In the genomic region with DNA sequence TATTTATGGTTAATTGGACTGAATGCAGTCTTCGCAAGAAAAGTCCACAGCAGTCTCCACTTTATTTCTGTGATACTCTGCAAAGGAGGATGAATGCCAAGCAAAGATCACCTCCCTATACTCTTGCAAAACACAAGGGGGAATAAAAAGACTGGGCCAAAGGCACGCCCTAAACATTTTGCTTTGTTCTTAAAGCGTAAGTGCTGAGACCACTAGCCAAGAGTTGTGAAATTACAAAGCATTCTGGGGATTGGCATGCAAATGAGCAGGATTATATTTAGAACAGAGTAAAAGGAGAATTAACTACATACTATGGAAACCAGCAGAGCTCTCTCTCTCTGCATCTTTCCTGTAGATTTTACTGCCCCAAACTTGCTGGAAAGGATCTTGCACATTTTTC, we compare ENCODE assay signal across 9 cellular contexts. TPM values are rescaled to one million over a fixed set of nuclear protein-coding genes. Genes with fewer than 3 reads are reported as not detected.
DNase-seq lines count a peak whose midpoint lies in the region; TF ChIP-seq lines count a peak whose summit lies in the region.
"Had no signal": no experiment of that assay in that cellular context is flagged by ENCODE, and none has a peak within 500 bp of the region (broad histone marks: within the 10 kb centered on the region; RNA-seq: fewer than 3 reads in every experiment).

No MANE protein-coding gene starts in this region.

- CTCF ChIA-PET in activated naive CD4-positive, alpha-beta T cell treated with anti-CD3 and anti-CD28 coated beads for 36 hours (lab: Charles Lee), result interaction anchor here (1.4 kb wide), 1 partner anchor 27 kb away, joined by 3 read pairs; no protein-coding TSS in a partner anchor

- H3K4me1 Mint-ChIP-seq in activated naive CD4-positive, alpha-beta T cell treated with anti-CD3 and anti-CD28 coated beads, Interleukin-2, amount 50 U/mL, for 24 hours, result peaks cover 11% of the 10 kb centered on the region
- H3K4me1 Mint-ChIP-seq in activated naive CD4-positive, alpha-beta T cell treated with anti-CD3 and anti-CD28 coated beads for 36 hours (ENCODE audit: low read depth), result peaks cover 8% of the 10 kb centered on the region
- peaks cover 7% of the 10 kb centered on the region for H3K4me1 Mint-ChIP-seq in activated T-cell treated with anti-CD3 and anti-CD28 coated beads, Interleukin-2, amount 50 U/mL, for 24 hours (ENCODE audit: low read depth)

- peak overlapping the region; percentile 77 for H3K4me3 ChIP-seq in left ventricle myocardium inferior
- peak overlapping the region; percentile 63 to 96 for H3K4me3 ChIP-seq in uterus

- H3K9me3 Mint-ChIP-seq in activated naive CD4-positive, alpha-beta T cell treated with anti-CD3 and anti-CD28 coated beads, Interleukin-2, amount 50 U/mL, for 24 hours, result no peaks in the 10 kb centered on the region
- H3K9me3 Mint-ChIP-seq in activated naive CD4-positive, alpha-beta T cell treated with anti-CD3 and anti-CD28 coated beads for 36 hours, result no peaks in the 10 kb centered on the region
- H3K9me3 Mint-ChIP-seq in activated T-cell treated with anti-CD3 and anti-CD28 coated beads, Interleukin-2, amount 50 U/mL, for 24 hours, result no peaks in the 10 kb centered on the region
- H3K9me3 Mint-ChIP-seq: CD8-positive, alpha-beta T cell had no signal

- peak overlapping the region; percentile 86 for H3K27ac ChIP-seq in left ventricle myocardium inferior (replicated peaks)
- H3K27ac ChIP-seq in uterus, result peak overlapping the region; percentile 94 to 97

- no peak for TF ChIP-seq POLR2A in uterus (IDR thresholded peaks at IDR 0.05)

- TF ChIP-seq CTCF in left ventricle myocardium inferior (IDR thresholded peaks at IDR 0.05; ENCODE audit: borderline replicate concordance) (no peak), uterus (IDR thresholded peaks at IDR 0.05) (no peak)

- peaks cover 21% of the 10 kb centered on the region for H3K27me3 ChIP-seq in left ventricle myocardium inferior (ENCODE audit: low read depth)
- H3K27me3 ChIP-seq in uterus, result no peaks in the 10 kb centered on the region

- H3K27ac Mint-ChIP-seq in activated naive CD4-positive, alpha-beta T cell treated with anti-CD3 and anti-CD28 coated beads, Interleukin-2, amount 50 U/mL, for 24 hours, result no peak overlapping the region
- H3K27ac Mint-ChIP-seq in activated naive CD4-positive, alpha-beta T cell treated with anti-CD3 and anti-CD28 coated beads for 36 hours, result no peak overlapping the region
- no peak overlapping the region for H3K27ac Mint-ChIP-seq in activated T-cell treated with anti-CD3 and anti-CD28 coated beads, Interleukin-2, amount 50 U/mL, for 24 hours
- H3K27ac Mint-ChIP-seq: CD8-positive, alpha-beta T cell had no signal

- intact Hi-C loops in activated naive CD4-positive, alpha-beta T cell treated with anti-CD3 and anti-CD28 coated beads for 36 hours (cut with micrococcal nuclease), result no loop called here
- intact Hi-C loops in left ventricle myocardium inferior (cut with micrococcal nuclease), result loop anchor here (5.0 kb wide), 1 partner anchor 97 kb away; no protein-coding TSS in a partner anchor
- intact Hi-C loops in uterus (cut with DNase I; ENCODE audit: low total_unique reads), result loop anchor here (10.0 kb wide), 1 partner anchor 49 kb away; no protein-coding TSS in a partner anchor

- no peak for DNase-seq in activated naive CD4-positive, alpha-beta T cell treated with anti-CD3 and anti-CD28 coated beads for 36 hours
- DNase-seq in NOMO-1 (lab: John Stamatoyannopoulos, UW; ENCODE audit: unreplicated experiment in 2 of 2) (peak; percentile 86 to 87), left ventricle myocardium inferior (no peak), uterus (peak; percentile 62 to 86), NCI-H2196 treated with DMSO at 0.1 percent for 48 hours (lab: John Stamatoyannopoulos, UW; ENCODE audit: unreplicated experiment) (no peak), occipital lobe (lab: John Stamatoyannopoulos, UW) (no peak)
- no peak for DNase-seq in activated T-cell treated with anti-CD3 and anti-CD28 coated beads, Interleukin-2, amount 50 U/mL, for 24 hours
- DNase-seq: CD8-positive, alpha-beta T cell had no signal

- H3K4me3 Mint-ChIP-seq in activated naive CD4-positive, alpha-beta T cell treated with anti-CD3 and anti-CD28 coated beads, Interleukin-2, amount 50 U/mL, for 24 hours, result peak overlapping the region; percentile 69
- H3K4me3 Mint-ChIP-seq in activated naive CD4-positive, alpha-beta T cell treated with anti-CD3 and anti-CD28 coated beads for 36 hours, result no peak overlapping the region
- H3K4me3 Mint-ChIP-seq in activated T-cell treated with anti-CD3 and anti-CD28 coated beads, Interleukin-2, amount 50 U/mL, for 24 hours, result no peak overlapping the region

- H3K4me1 ChIP-seq in left ventricle myocardium inferior (peaks cover 49% of the 10 kb centered on the region), uterus (peaks cover 0 to 13% of the 10 kb centered on the region in 2 donors)

- peaks cover 51% of the 10 kb centered on the region for H3K27me3 Mint-ChIP-seq in activated naive CD4-positive, alpha-beta T cell treated with anti-CD3 and anti-CD28 coated beads, Interleukin-2, amount 50 U/mL, for 24 hours
- peaks cover 60% of the 10 kb centered on the region for H3K27me3 Mint-ChIP-seq in activated naive CD4-positive, alpha-beta T cell treated with anti-CD3 and anti-CD28 coated beads for 36 hours (ENCODE audit: low read depth)
- H3K27me3 Mint-ChIP-seq in activated T-cell treated with anti-CD3 and anti-CD28 coated beads, Interleukin-2, amount 50 U/mL, for 24 hours, result peaks cover 84% of the 10 kb centered on the region

- H3K36me3 ChIP-seq in left ventricle myocardium inferior (no peaks in the 10 kb centered on the region), uterus (no peaks in the 10 kb centered on the region)

- H3K9me3 ChIP-seq in left ventricle myocardium inferior (replicated peaks), result peaks cover under 1% of the 10 kb centered on the region
- no peaks in the 10 kb centered on the region for H3K9me3 ChIP-seq in uterus

- H3K36me3 Mint-ChIP-seq in activated naive CD4-positive, alpha-beta T cell treated with anti-CD3 and anti-CD28 coated beads, Interleukin-2, amount 50 U/mL, for 24 hours, result no peaks in the 10 kb centered on the region
- H3K36me3 Mint-ChIP-seq in activated naive CD4-positive, alpha-beta T cell treated with anti-CD3 and anti-CD28 coated beads for 36 hours (ENCODE audit: low read depth), result no peaks in the 10 kb centered on the region
- no peaks in the 10 kb centered on the region for H3K36me3 Mint-ChIP-seq in activated T-cell treated with anti-CD3 and anti-CD28 coated beads, Interleukin-2, amount 50 U/mL, for 24 hours (ENCODE audit: low read depth)
- H3K36me3 Mint-ChIP-seq: CD8-positive, alpha-beta T cell had no signal

RNA-seq across cellular contexts. Expression of gene DPYSL3, which starts 54.5 kb away (rescaled TPM):
- total RNA-seq in activated naive CD4-positive, alpha-beta T cell treated with anti-CD3 and anti-CD28 coated beads for 36 hours, result under 1 TPM; 0.05 to 0.12 TPM
- 20.7 TPM for total RNA-seq in left ventricle myocardium inferior
- total RNA-seq in uterus, result 100 to 1,000 TPM; 121 to 213 (median 168) TPM
- 977 TPM for total RNA-seq in occipital lobe
- total RNA-seq: CD8-positive, alpha-beta T cell had no signal

Comparison
In these comparisons a context has a peak if more than half of its experiments do, and no peak if none do; other contexts are left out.
1. DNase-seq: peak in NOMO-1 (2 of 2) and uterus (2 of 2); none in activated naive CD4-positive, alpha-beta T cell treated with anti-CD3 and anti-CD28 coated beads for 36 hours (single experiment), left ventricle myocardium inferior (single experiment), activated T-cell treated with anti-CD3 and anti-CD28 coated beads, Interleukin-2, amount 50 U/mL, for 24 hours (single experiment), NCI-H2196 treated with DMSO at 0.1 percent for 48 hours (single experiment) and occipital lobe (single experiment).
2. RNA of gene DPYSL3, which starts 54.5 kb away (total RNA-seq): 977 TPM in occipital lobe (single experiment), 121 to 213 TPM in uterus and 20.7 TPM in left ventricle myocardium inferior (single experiment); 0.05 to 0.12 TPM in activated naive CD4-positive, alpha-beta T cell treated with anti-CD3 and anti-CD28 coated beads for 36 hours; every median in the first group is over 10 times any median in the second.